In genomic region chr1:236734141-236734765, GRCh38 we compare ENCODE assay signal across 18 cellular contexts. TPM values are rescaled to one million over a fixed set of nuclear protein-coding genes. Genes with fewer than 3 reads are reported as not detected.
DNase-seq lines count a peak whose midpoint lies in the region; ATAC-seq and TF ChIP-seq lines count a peak whose summit lies in the region.
"Had no signal": no experiment of that assay in that cellular context is flagged by ENCODE, and none has a peak within 500 bp of the region (broad histone marks: within the 10 kb centered on the region; RNA-seq: fewer than 3 reads in every experiment).

No MANE protein-coding gene starts in this region.

- no peak overlapping the region for H2BK5ac ChIP-seq in neuronal stem cell (ENCODE audit: low read length)

- intact Hi-C loops in PC-9 (cut with micrococcal nuclease; ENCODE audit: unreplicated experiment) = no loop called here

- no peaks in the 10 kb centered on the region for H3F3A ChIP-seq in PC-9 (ENCODE audit: insufficient read depth, low read depth)

- H3K9me2 ChIP-seq in PC-9 (ENCODE audit: insufficient read depth) = no peaks in the 10 kb centered on the region

- TF ChIP-seq CTCF in PC-9 (conservative IDR thresholded peaks at IDR 0.05) (no peak), fibroblast of mammary gland (conservative IDR thresholded peaks at IDR 0.05; ENCODE audit: control insufficient read depth, insufficient read depth, low read depth, low read length) (no peak)

- no peak overlapping the region for H3K9ac ChIP-seq in neuronal stem cell (ENCODE audit: low read depth, low read length, poor library complexity)

- no peak overlapping the region for H2BK120ac ChIP-seq in neuronal stem cell (ENCODE audit: low read depth, low read length)

- no peak overlapping the region for H3K4ac ChIP-seq in neuronal stem cell (ENCODE audit: low read length)

- H3K79me2 ChIP-seq in PC-9 (ENCODE audit: low read depth) = no peaks in the 10 kb centered on the region

- no CpG with 5 or more reads among the region's 8 CpGs for WGBS in neuronal stem cell (ENCODE audit: extremely low coverage in 2 of 2, insufficient read length in 2 of 2, insufficient replicate concordance in 1 of 2), 2 donors

- H3K9me3 ChIP-seq in PC-9 (ENCODE audit: insufficient read depth, low read depth) (no peaks in the 10 kb centered on the region), neuronal stem cell (replicated peaks in 1 of 2; ENCODE audit: control insufficient read depth in 2 of 2, insufficient read depth in 1 of 2, low read depth in 1 of 2, low read length in 2 of 2) (no peaks in the 10 kb centered on the region)

- H4K91ac ChIP-seq in neuronal stem cell (ENCODE audit: low read depth, low read length, poor library complexity) = no peak overlapping the region

- no peak overlapping the region for H3K23ac ChIP-seq in neuronal stem cell (ENCODE audit: low read depth, low read length, poor library complexity)

- no peak overlapping the region for H3K18ac ChIP-seq in neuronal stem cell (ENCODE audit: low read length)

- CTCF ChIA-PET in PC-9 (lab: Charles Lee) = no interaction called here

- no peak overlapping the region for H4K8ac ChIP-seq in neuronal stem cell (ENCODE audit: low read depth, low read length)

- H3K27me3 ChIP-seq in PC-9 (ENCODE audit: insufficient read depth, low read depth) = peaks cover 94% of the 10 kb centered on the region
- no peaks in the 10 kb centered on the region for H3K27me3 ChIP-seq in neuronal stem cell (ENCODE audit: control insufficient read depth in 3 of 3, insufficient read depth in 3 of 3, low read depth in 1 of 3, low read length in 3 of 3)

- no peak for ATAC-seq in GM21423 (IDR thresholded peaks at IDR 0.05; ENCODE audit: unreplicated experiment)
- ATAC-seq: CD8-positive, alpha-beta T cell; stimulated activated naive CD8-positive, alpha-beta T cell treated with anti-CD3 and anti-CD28 coated beads, Interleukin-15, amount 100 ng/mL, for 72 hours had no signal

- H4K20me1 ChIP-seq in PC-9 (ENCODE audit: insufficient read depth) = no peaks in the 10 kb centered on the region

- no peak overlapping the region for H2BK15ac ChIP-seq in neuronal stem cell (ENCODE audit: low read length)

- H3K36me3 ChIP-seq in PC-9 (ENCODE audit: low read depth) = no peaks in the 10 kb centered on the region
- H3K36me3 ChIP-seq in neuronal stem cell (replicated peaks in 1 of 2; ENCODE audit: control insufficient read depth in 2 of 2, insufficient read depth in 2 of 2, low read length in 2 of 2) = no peaks in the 10 kb centered on the region

- H3K4me3 ChIP-seq in PC-9 = no peak overlapping the region
- H3K4me3 ChIP-seq in fibroblast of mammary gland (ENCODE audit: control insufficient read depth, low read depth, low read length) = no peak overlapping the region
- H3K4me3 ChIP-seq in neuronal stem cell (ENCODE audit: low read length in 2 of 2) = no peak overlapping the region

- H3K79me1 ChIP-seq in neuronal stem cell (ENCODE audit: low read depth, low read length) = no peaks in the 10 kb centered on the region

- H3K27ac ChIP-seq in PC-9 (no peak overlapping the region), neuronal stem cell (replicated peaks; ENCODE audit: low read length) (no peak overlapping the region)
- H3K27ac ChIP-seq: 22Rv1 had no signal

- DNase-seq in DMS53 (lab: John Stamatoyannopoulos, UW) (peak; percentile 19), DMS53 treated with DMSO at 0.1 percent for 48 hours (lab: John Stamatoyannopoulos, UW; ENCODE audit: unreplicated experiment) (no peak), PC-9 (no peak), fibroblast of mammary gland (ENCODE audit: low read depth) (peak; percentile 13), neuronal stem cell (ENCODE audit: low spot score) (no peak), NCI-H510A treated with DMSO at 0.1 percent for 48 hours (lab: John Stamatoyannopoulos, UW) (no peak)
- no peak for DNase-seq in stimulated activated CD4-positive, alpha-beta T cell treated with anti-CD3 and anti-CD28 coated beads, Interleukin-4, amount 100 ng/mL, for 4 hours
- DNase-seq: activated CD8-positive, alpha-beta memory T cell treated with anti-CD3 and anti-CD28 coated beads for 24 hours; activated naive CD4-positive, alpha-beta T cell; CD8-positive, alpha-beta T cell; GDM1; GOT3; hippocampal formation; Kasumi-1; NCI-H1930; stimulated activated naive CD8-positive, alpha-beta T cell treated with anti-CD3 and anti-CD28 coated beads, Interleukin-15, amount 100 ng/mL, for 72 hours had no signal

- no peak overlapping the region for H2AK5ac ChIP-seq in neuronal stem cell (ENCODE audit: low read depth, low read length)

- H3K4me2 ChIP-seq in PC-9 (peak overlapping the region; percentile 18; the same call in 1 of the 2 replicates), neuronal stem cell (ENCODE audit: insufficient read depth, low read length, poor library complexity, severe bottlenecking) (no peak overlapping the region)

- no peaks in the 10 kb centered on the region for H3K4me1 ChIP-seq in PC-9 (replicated peaks; ENCODE audit: insufficient read depth)
- no peaks in the 10 kb centered on the region for H3K4me1 ChIP-seq in neuronal stem cell (ENCODE audit: control insufficient read depth in 2 of 2, insufficient read depth in 1 of 2, low read depth in 1 of 2, low read length in 2 of 2)

- no TSS peak for BruUV-seq in PC-9 (replicated peaks; lab: Mats Ljungman, UMichigan)

- POLR2A ChIA-PET in PC-9 (lab: Charles Lee; ENCODE audit: unreplicated experiment) = no interaction called here

- H2BK12ac ChIP-seq in neuronal stem cell (ENCODE audit: low read length) = no peak overlapping the region

- H2AFZ ChIP-seq in PC-9 (no peak overlapping the region), neuronal stem cell (ENCODE audit: low read length) (peak overlapping the region; percentile 8)

- H3K14ac ChIP-seq in neuronal stem cell (ENCODE audit: low read length) = no peak overlapping the region

RNA-seq across cellular contexts. Expression of gene ACTN2, which starts 48.0 kb away (rescaled TPM):
- not detected in 2 replicates for total RNA-seq in PC-9 (2021)
- polyA plus RNA-seq in neuronal stem cell (2013, experiment 1 of 2) = 0.25 TPM
- polyA plus RNA-seq in neuronal stem cell (2013, experiment 2 of 2) = 0.19 TPM
- total RNA-seq: CD8-positive, alpha-beta T cell had no signal

Comparison
In these comparisons a context has a peak if more than half of its experiments do, and no peak if none do; other contexts are left out.
1. DNase-seq: peak in DMS53 (single experiment) and fibroblast of mammary gland (single experiment); none in DMS53 treated with DMSO at 0.1 percent for 48 hours (single experiment), PC-9 (0 of 2), neuronal stem cell (single experiment), stimulated activated CD4-positive, alpha-beta T cell treated with anti-CD3 and anti-CD28 coated beads, Interleukin-4, amount 100 ng/mL, for 4 hours (0 of 2) and NCI-H510A treated with DMSO at 0.1 percent for 48 hours (single experiment).